In genomic region chr3:183447206-183448001, GRCh38 we compare ENCODE assay signal across 1 cellular context.
TF ChIP-seq lines count a peak whose summit lies in the region.

No MANE protein-coding gene starts in this region.

TF ChIP-seq in HepG2, 621 proteins besides CTCF, POLR2A, EP300 and RAD21 (continued from another document and continues in another):
- TF ChIP-seq ZBTB21 (CRISPR knock-in tag; IDR thresholded peaks at IDR 0.05) (no peak), IRF9 (CRISPR knock-in tag; IDR thresholded peaks at IDR 0.05; ENCODE audit: borderline replicate concordance) (peak; percentile 81), HOXD1 (CRISPR knock-in tag; IDR thresholded peaks at IDR 0.05) (peak; percentile 46; the same call in 1 of the 2 replicates), ISL2 (CRISPR knock-in tag; IDR thresholded peaks at IDR 0.05) (peak; percentile 78; the same call in 1 of the 2 replicates), THRA (CRISPR knock-in tag; IDR thresholded peaks at IDR 0.05; ENCODE audit: borderline replicate concordance) (peak; percentile 69), AKNA (CRISPR knock-in tag; IDR thresholded peaks at IDR 0.05; ENCODE audit: borderline replicate concordance) (0 out of 2 replicates have a peak, but pooled peaks have one; percentile 39), SMC3 (IDR thresholded peaks at IDR 0.05; ENCODE audit: low read length) (no peak), ZZZ3 (CRISPR knock-in tag; IDR thresholded peaks at IDR 0.05; ENCODE audit: borderline replicate concordance) (peak; percentile 75; the same call in 1 of the 2 replicates), BATF2 (CRISPR knock-in tag; IDR thresholded peaks at IDR 0.05) (0 out of 2 replicates have a peak, but pooled peaks have one; percentile 47), ZNF446 (CRISPR knock-in tag; IDR thresholded peaks at IDR 0.05) (no peak; the same call in 1 of the 2 replicates), ZFP91 (CRISPR knock-in tag; IDR thresholded peaks at IDR 0.05; ENCODE audit: borderline replicate concordance) (peak; percentile 90; the same call in 1 of the 2 replicates), UBTF (CRISPR knock-in tag; IDR thresholded peaks at IDR 0.05) (peak; percentile 92), NFYC (CRISPR knock-in tag; IDR thresholded peaks at IDR 0.05) (peak; percentile 86), HDAC6 (IDR thresholded peaks at IDR 0.05; ENCODE audit: low read depth, low read length) (no peak), TFE3 (CRISPR knock-in tag; IDR thresholded peaks at IDR 0.05) (peak; percentile 43; the same call in 1 of the 2 replicates), GMEB1 (CRISPR knock-in tag; IDR thresholded peaks at IDR 0.05; ENCODE audit: borderline replicate concordance) (peak; percentile 66), NFE2L2 (IDR thresholded peaks at IDR 0.05; ENCODE audit: low read length) (0 out of 2 replicates have a peak, but pooled peaks have one; percentile 4), HNF1A (IDR thresholded peaks at IDR 0.05; ENCODE audit: low read depth) (no peak; the same call in 1 of the 2 replicates), HNF1A (CRISPR knock-in tag; IDR thresholded peaks at IDR 0.05; ENCODE audit: borderline replicate concordance) (peak; percentile 74; the same call in 1 of the 2 replicates), PAF1 (CRISPR knock-in tag; IDR thresholded peaks at IDR 0.05) (no peak), SRY (CRISPR knock-in tag; IDR thresholded peaks at IDR 0.05) (peak; percentile 56; the same call in 1 of the 2 replicates), ZNF124 (CRISPR knock-in tag; IDR thresholded peaks at IDR 0.05) (0 out of 2 replicates have a peak, but pooled peaks have one; percentile 77), ZNF337 (CRISPR knock-in tag; IDR thresholded peaks at IDR 0.05; ENCODE audit: borderline replicate concordance, low read depth) (peak; percentile 81; the same call in 1 of the 2 replicates), KAT7 (CRISPR knock-in tag; IDR thresholded peaks at IDR 0.05; ENCODE audit: borderline replicate concordance) (peak; percentile 95; the same call in 1 of the 2 replicates), SMAD3 (CRISPR knock-in tag; IDR thresholded peaks at IDR 0.05) (0 out of 2 replicates have a peak, but pooled peaks have one; percentile 62), THYN1 (CRISPR knock-in tag; IDR thresholded peaks at IDR 0.05; ENCODE audit: borderline replicate concordance, low read depth) (peak; percentile 89; the same call in 1 of the 2 replicates), PRDM4 (CRISPR knock-in tag; IDR thresholded peaks at IDR 0.05; ENCODE audit: borderline replicate concordance) (no peak)
